Comparison of ENCODE assay signal across 1 cellular context in the genomic region with DNA sequence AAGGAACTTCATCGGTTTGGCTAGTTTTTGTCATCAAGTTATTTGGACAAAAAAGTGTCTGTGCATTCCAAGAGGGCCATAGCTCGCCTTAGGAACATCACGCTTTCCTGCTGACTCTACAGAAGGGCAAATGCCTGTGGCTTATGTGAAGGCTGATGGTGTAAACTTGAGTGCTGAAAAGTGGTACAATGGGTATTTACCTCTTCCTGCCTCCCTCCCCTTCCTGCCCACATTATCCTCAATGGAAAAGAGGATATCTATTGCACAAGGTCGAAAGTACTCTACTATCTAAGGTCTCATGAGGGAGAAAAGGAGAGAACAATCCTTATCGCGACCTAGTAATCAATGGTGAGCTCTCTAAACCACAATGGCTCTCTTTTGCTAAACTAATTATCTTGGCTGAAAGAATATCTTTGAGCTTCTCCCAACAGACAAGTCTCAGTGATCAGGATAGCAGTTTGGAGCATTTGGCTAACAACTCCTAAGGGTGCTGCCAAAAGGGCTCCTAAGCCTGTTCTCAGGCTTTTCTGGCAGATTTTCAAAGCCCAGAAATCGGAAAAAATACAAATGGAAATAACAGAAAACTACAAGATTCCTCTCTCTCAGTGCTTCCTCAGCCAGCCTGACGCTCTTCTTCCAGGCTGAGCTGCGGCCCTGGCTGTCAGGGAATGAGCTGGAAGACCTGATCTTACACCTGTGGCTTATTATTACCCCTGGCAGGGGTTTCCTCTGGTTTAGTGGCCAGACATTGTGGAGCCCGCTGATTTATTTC.
TF ChIP-seq lines count a peak whose summit lies in the region.

No MANE protein-coding gene starts in this region.

TF ChIP-seq in HepG2, 621 proteins besides CTCF, POLR2A, EP300 and RAD21 (continued from another document and continues in another):
- TF ChIP-seq, protein P1, sequence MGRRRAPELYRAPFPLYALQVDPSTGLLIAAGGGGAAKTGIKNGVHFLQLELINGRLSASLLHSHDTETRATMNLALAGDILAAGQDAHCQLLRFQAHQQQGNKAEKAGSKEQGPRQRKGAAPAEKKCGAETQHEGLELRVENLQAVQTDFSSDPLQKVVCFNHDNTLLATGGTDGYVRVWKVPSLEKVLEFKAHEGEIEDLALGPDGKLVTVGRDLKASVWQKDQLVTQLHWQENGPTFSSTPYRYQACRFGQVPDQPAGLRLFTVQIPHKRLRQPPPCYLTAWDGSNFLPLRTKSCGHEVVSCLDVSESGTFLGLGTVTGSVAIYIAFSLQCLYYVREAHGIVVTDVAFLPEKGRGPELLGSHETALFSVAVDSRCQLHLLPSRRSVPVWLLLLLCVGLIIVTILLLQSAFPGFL (CRISPR knock-in tag; IDR thresholded peaks at IDR 0.05): no peak
- TF ChIP-seq HNRNPUL1 (IDR thresholded peaks at IDR 0.05; ENCODE audit: low read depth, low read length) (no peak), SP1 (IDR thresholded peaks at IDR 0.05) (no peak), SP1 (CRISPR knock-in tag; IDR thresholded peaks at IDR 0.05) (no peak), PPARG (CRISPR knock-in tag; conservative IDR thresholded peaks at IDR 0.05) (peak; percentile 59; the same call in 1 of the 2 replicates), ZSCAN30 (CRISPR knock-in tag; IDR thresholded peaks at IDR 0.05) (no peak), NPAS2 (CRISPR knock-in tag; IDR thresholded peaks at IDR 0.05; ENCODE audit: borderline replicate concordance) (no peak), REPIN1 (CRISPR knock-in tag; IDR thresholded peaks at IDR 0.05; ENCODE audit: borderline replicate concordance, low read depth) (no peak), POLR2AphosphoS5 (IDR thresholded peaks at IDR 0.05; ENCODE audit: low read depth, low read length) (no peak; the same call in 1 of the 2 replicates), ZNF101 (CRISPR knock-in tag; IDR thresholded peaks at IDR 0.05; ENCODE audit: borderline replicate concordance, low read depth) (no peak), ZNF350 (CRISPR knock-in tag; IDR thresholded peaks at IDR 0.05; ENCODE audit: borderline replicate concordance, low read depth) (no peak), HHEX (CRISPR knock-in tag; IDR thresholded peaks at IDR 0.05) (no peak), HOXD1 (CRISPR knock-in tag; IDR thresholded peaks at IDR 0.05) (no peak), TBX3 (IDR thresholded peaks at IDR 0.05; ENCODE audit: borderline replicate concordance) (no peak), SSRP1 (CRISPR knock-in tag; IDR thresholded peaks at IDR 0.05) (no peak), ZNF124 (CRISPR knock-in tag; IDR thresholded peaks at IDR 0.05) (peak; percentile 73; the same call in 1 of the 2 replicates), AGO2 (optimal IDR thresholded peaks at IDR 0.05; ENCODE audit: low read depth, low read length) (no peak), SIX1 (CRISPR knock-in tag; IDR thresholded peaks at IDR 0.05; ENCODE audit: borderline replicate concordance) (peak; percentile 75), SNAI1 (CRISPR knock-in tag; IDR thresholded peaks at IDR 0.05; ENCODE audit: borderline replicate concordance) (0 out of 2 replicates have a peak, but pooled peaks have one; percentile 35), CHD2 (IDR thresholded peaks at IDR 0.05; ENCODE audit: low read depth, low read length) (no peak), ZMYM3 (CRISPR knock-in tag; IDR thresholded peaks at IDR 0.05) (0 out of 2 replicates have a peak, but pooled peaks have one; percentile 7), KDM6A (CRISPR knock-in tag; IDR thresholded peaks at IDR 0.05; ENCODE audit: low read depth) (no peak), ZNF747 (CRISPR knock-in tag; IDR thresholded peaks at IDR 0.05; ENCODE audit: borderline replicate concordance) (no peak), ZNF746 (CRISPR knock-in tag; IDR thresholded peaks at IDR 0.05) (no peak), ZNF180 (CRISPR knock-in tag; IDR thresholded peaks at IDR 0.05; ENCODE audit: borderline replicate concordance, low read depth) (no peak), FOXP1 (IDR thresholded peaks at IDR 0.05) (no peak), FOXP1 (CRISPR knock-in tag; IDR thresholded peaks at IDR 0.05) (peak; percentile 83; the same call in 1 of the 2 replicates), RXRB (CRISPR knock-in tag; IDR thresholded peaks at IDR 0.05; ENCODE audit: borderline replicate concordance) (no peak; the same call in 1 of the 2 replicates), SMAD9 (CRISPR knock-in tag; IDR thresholded peaks at IDR 0.05) (no peak)
- TF ChIP-seq, protein P2, sequence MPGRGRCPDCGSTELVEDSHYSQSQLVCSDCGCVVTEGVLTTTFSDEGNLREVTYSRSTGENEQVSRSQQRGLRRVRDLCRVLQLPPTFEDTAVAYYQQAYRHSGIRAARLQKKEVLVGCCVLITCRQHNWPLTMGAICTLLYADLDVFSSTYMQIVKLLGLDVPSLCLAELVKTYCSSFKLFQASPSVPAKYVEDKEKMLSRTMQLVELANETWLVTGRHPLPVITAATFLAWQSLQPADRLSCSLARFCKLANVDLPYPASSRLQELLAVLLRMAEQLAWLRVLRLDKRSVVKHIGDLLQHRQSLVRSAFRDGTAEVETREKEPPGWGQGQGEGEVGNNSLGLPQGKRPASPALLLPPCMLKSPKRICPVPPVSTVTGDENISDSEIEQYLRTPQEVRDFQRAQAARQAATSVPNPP (CRISPR knock-in tag; IDR thresholded peaks at IDR 0.05): no peak
- TF ChIP-seq, protein P3, sequence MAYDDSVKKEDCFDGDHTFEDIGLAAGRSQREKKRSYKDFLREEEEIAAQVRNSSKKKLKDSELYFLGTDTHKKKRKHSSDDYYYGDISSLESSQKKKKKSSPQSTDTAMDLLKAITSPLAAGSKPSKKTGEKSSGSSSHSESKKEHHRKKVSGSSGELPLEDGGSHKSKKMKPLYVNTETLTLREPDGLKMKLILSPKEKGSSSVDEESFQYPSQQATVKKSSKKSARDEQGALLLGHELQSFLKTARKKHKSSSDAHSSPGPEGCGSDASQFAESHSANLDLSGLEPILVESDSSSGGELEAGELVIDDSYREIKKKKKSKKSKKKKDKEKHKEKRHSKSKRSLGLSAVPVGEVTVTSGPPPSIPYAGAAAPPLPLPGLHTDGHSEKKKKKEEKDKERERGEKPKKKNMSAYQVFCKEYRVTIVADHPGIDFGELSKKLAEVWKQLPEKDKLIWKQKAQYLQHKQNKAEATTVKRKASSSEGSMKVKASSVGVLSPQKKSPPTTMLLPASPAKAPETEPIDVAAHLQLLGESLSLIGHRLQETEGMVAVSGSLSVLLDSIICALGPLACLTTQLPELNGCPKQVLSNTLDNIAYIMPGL (CRISPR knock-in tag; IDR thresholded peaks at IDR 0.05; ENCODE audit: borderline replicate concordance in 1 of 2, low read depth in 1 of 2): no peak
- TF ChIP-seq, protein P4, sequence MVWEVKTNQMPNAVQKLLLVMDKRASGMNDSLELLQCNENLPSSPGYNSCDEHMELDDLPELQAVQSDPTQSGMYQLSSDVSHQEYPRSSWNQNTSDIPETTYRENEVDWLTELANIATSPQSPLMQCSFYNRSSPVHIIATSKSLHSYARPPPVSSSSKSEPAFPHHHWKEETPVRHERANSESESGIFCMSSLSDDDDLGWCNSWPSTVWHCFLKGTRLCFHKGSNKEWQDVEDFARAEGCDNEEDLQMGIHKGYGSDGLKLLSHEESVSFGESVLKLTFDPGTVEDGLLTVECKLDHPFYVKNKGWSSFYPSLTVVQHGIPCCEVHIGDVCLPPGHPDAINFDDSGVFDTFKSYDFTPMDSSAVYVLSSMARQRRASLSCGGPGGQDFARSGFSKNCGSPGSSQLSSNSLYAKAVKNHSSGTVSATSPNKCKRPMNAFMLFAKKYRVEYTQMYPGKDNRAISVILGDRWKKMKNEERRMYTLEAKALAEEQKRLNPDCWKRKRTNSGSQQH (CRISPR knock-in tag; IDR thresholded peaks at IDR 0.05; ENCODE audit: low read depth): no peak
- TF ChIP-seq, protein P5, sequence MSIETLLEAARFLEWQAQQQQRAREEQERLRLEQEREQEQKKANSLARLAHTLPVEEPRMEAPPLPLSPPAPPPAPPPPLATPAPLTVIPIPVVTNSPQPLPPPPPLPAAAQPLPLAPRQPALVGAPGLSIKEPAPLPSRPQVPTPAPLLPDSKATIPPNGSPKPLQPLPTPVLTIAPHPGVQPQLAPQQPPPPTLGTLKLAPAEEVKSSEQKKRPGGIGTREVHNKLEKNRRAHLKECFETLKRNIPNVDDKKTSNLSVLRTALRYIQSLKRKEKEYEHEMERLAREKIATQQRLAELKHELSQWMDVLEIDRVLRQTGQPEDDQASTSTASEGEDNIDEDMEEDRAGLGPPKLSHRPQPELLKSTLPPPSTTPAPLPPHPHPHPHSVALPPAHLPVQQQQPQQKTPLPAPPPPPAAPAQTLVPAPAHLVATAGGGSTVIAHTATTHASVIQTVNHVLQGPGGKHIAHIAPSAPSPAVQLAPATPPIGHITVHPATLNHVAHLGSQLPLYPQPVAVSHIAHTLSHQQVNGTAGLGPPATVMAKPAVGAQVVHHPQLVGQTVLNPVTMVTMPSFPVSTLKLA (IDR thresholded peaks at IDR 0.05): no peak
- TF ChIP-seq, protein P6, sequence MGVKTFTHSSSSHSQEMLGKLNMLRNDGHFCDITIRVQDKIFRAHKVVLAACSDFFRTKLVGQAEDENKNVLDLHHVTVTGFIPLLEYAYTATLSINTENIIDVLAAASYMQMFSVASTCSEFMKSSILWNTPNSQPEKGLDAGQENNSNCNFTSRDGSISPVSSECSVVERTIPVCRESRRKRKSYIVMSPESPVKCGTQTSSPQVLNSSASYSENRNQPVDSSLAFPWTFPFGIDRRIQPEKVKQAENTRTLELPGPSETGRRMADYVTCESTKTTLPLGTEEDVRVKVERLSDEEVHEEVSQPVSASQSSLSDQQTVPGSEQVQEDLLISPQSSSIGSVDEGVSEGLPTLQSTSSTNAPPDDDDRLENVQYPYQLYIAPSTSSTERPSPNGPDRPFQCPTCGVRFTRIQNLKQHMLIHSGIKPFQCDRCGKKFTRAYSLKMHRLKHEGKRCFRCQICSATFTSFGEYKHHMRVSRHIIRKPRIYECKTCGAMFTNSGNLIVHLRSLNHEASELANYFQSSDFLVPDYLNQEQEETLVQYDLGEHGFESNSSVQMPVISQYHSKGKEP (CRISPR knock-in tag; IDR thresholded peaks at IDR 0.05): no peak
- TF ChIP-seq, protein P7, sequence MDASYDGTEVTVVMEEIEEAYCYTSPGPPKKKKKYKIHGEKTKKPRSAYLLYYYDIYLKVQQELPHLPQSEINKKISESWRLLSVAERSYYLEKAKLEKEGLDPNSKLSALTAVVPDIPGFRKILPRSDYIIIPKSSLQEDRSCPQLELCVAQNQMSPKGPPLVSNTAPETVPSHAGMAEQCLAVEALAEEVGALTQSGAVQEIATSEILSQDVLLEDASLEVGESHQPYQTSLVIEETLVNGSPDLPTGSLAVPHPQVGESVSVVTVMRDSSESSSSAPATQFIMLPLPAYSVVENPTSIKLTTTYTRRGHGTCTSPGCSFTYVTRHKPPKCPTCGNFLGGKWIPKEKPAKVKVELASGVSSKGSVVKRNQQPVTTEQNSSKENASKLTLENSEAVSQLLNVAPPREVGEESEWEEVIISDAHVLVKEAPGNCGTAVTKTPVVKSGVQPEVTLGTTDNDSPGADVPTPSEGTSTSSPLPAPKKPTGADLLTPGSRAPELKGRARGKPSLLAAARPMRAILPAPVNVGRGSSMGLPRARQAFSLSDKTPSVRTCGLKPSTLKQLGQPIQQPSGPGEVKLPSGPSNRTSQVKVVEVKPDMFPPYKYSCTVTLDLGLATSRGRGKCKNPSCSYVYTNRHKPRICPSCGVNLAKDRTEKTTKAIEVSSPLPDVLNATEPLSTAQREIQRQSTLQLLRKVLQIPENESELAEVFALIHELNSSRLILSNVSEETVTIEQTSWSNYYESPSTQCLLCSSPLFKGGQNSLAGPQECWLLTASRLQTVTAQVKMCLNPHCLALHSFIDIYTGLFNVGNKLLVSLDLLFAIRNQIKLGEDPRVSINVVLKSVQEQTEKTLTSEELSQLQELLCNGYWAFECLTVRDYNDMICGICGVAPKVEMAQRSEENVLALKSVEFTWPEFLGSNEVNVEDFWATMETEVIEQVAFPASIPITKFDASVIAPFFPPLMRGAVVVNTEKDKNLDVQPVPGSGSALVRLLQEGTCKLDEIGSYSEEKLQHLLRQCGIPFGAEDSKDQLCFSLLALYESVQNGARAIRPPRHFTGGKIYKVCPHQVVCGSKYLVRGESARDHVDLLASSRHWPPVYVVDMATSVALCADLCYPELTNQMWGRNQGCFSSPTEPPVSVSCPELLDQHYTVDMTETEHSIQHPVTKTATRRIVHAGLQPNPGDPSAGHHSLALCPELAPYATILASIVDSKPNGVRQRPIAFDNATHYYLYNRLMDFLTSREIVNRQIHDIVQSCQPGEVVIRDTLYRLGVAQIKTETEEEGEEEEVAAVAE (CRISPR knock-in tag; IDR thresholded peaks at IDR 0.05; ENCODE audit: borderline replicate concordance): 0 out of 2 replicates have a peak, but pooled peaks have one; percentile 28
- TF ChIP-seq, protein P8, sequence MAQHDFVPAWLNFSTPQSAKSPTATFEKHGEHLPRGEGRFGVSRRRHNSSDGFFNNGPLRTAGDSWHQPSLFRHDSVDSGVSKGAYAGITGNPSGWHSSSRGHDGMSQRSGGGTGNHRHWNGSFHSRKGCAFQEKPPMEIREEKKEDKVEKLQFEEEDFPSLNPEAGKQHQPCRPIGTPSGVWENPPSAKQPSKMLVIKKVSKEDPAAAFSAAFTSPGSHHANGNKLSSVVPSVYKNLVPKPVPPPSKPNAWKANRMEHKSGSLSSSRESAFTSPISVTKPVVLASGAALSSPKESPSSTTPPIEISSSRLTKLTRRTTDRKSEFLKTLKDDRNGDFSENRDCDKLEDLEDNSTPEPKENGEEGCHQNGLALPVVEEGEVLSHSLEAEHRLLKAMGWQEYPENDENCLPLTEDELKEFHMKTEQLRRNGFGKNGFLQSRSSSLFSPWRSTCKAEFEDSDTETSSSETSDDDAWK (CRISPR knock-in tag; IDR thresholded peaks at IDR 0.05): no peak
- TF ChIP-seq, protein P9, sequence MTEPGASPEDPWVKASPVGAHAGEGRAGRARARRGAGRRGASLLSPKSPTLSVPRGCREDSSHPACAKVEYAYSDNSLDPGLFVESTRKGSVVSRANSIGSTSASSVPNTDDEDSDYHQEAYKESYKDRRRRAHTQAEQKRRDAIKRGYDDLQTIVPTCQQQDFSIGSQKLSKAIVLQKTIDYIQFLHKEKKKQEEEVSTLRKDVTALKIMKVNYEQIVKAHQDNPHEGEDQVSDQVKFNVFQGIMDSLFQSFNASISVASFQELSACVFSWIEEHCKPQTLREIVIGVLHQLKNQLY (CRISPR knock-in tag; IDR thresholded peaks at IDR 0.05): peak; percentile 56; the same call in 1 of the 2 replicates
- TF ChIP-seq, protein P10, sequence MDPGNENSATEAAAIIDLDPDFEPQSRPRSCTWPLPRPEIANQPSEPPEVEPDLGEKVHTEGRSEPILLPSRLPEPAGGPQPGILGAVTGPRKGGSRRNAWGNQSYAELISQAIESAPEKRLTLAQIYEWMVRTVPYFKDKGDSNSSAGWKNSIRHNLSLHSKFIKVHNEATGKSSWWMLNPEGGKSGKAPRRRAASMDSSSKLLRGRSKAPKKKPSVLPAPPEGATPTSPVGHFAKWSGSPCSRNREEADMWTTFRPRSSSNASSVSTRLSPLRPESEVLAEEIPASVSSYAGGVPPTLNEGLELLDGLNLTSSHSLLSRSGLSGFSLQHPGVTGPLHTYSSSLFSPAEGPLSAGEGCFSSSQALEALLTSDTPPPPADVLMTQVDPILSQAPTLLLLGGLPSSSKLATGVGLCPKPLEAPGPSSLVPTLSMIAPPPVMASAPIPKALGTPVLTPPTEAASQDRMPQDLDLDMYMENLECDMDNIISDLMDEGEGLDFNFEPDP (CRISPR knock-in tag; conservative IDR thresholded peaks at IDR 0.05): no peak
- TF ChIP-seq, protein P11, sequence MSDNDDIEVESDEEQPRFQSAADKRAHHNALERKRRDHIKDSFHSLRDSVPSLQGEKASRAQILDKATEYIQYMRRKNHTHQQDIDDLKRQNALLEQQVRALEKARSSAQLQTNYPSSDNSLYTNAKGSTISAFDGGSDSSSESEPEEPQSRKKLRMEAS (IDR thresholded peaks at IDR 0.05): peak; percentile 58; the same call in 1 of the 2 replicates
